ENCODE assay signal across 8 cellular contexts in genomic region chr6:83615025-83615999, GRCh38.
A peak's percentile ranks its signal among the peaks of the same experiment; 100 is the strongest.
DNase-seq lines count a peak whose midpoint lies in the region; ATAC-seq and TF ChIP-seq lines count a peak whose summit lies in the region.

No MANE protein-coding gene starts in this region.

- no peaks in the 10 kb centered on the region for H3K4me1 ChIP-seq in lower lobe of right lung

- H3K36me3 ChIP-seq in lower lobe of right lung = no peaks in the 10 kb centered on the region

- in situ Hi-C loops in astrocyte of the spinal cord (cut with HindIII; ENCODE audit: low sequenced_read_pairs) = no loop called here

- H3K27ac ChIP-seq in lower lobe of right lung = no peak overlapping the region

- TF ChIP-seq CTCF in astrocyte of the spinal cord (IDR thresholded peaks at IDR 0.05; ENCODE audit: low read depth, low read length) = peak; percentile 65
- TF ChIP-seq CTCF in lower lobe of right lung (IDR thresholded peaks at IDR 0.05) = peak; percentile 53

- ATAC-seq in lower lobe of right lung (peak in 1 of 2 donors; percentile 48), HG02588 (IDR thresholded peaks at IDR 0.05; ENCODE audit: unreplicated experiment) (no peak)

- H3K27me3 ChIP-seq in lower lobe of right lung (ENCODE audit: low read depth) = no peaks in the 10 kb centered on the region

- H3K4me3 ChIP-seq in astrocyte of the spinal cord (ENCODE audit: low read depth, low read length) (no peak overlapping the region), lower lobe of right lung (no peak overlapping the region)

- CTCF ChIA-PET in HEK293T (lab: Yijun Ruan, JAX) = interaction anchor here (0.6 to 2.2 kb wide), 13 partner anchors 12 to 612 kb away, joined by 3 to 13 read pairs (median 3); partner anchors contain the start of genes CEP162 and SNAP91

- no peaks in the 10 kb centered on the region for H3K9me3 ChIP-seq in lower lobe of right lung

- intact Hi-C loops in lower lobe of right lung (cut with DNase I) = no loop called here

- POLR2A ChIA-PET in HEK293T (lab: Yijun Ruan, JAX) = interaction anchor here (1.6 kb wide), 2 partner anchors 93 to 238 kb away, joined by 5 to 6 read pairs; partner anchors contain the start of genes RIPPLY2 and SNAP91

- DNase-seq in NCI-H2029 treated with DMSO at 0.1 percent for 48 hours (lab: John Stamatoyannopoulos, UW) = peak; percentile 14
- no peak for DNase-seq in NCI-H2029 (lab: John Stamatoyannopoulos, UW)
- DNase-seq in HEK293T (ENCODE audit: extremely low spot score) = peak; percentile 31
- peak; percentile 18 for DNase-seq in NCI-H2227 (lab: John Stamatoyannopoulos, UW; ENCODE audit: unreplicated experiment)
- DNase-seq in astrocyte of the spinal cord (ENCODE audit: low read depth, low spot score) = peak; percentile 46
- DNase-seq in lower lobe of right lung = no peak
- DNase-seq in stimulated activated CD4-positive, alpha-beta T cell treated with anti-CD3 and anti-CD28 coated beads, Interleukin-12 subunit alpha, Interleukin-12 subunit beta, amount 100 ng/mL, for 4 hours = no peak

TF ChIP-seq in HEK293T, 16 proteins besides CTCF, POLR2A, EP300 and RAD21:
- TF ChIP-seq L3MBTL2 (conservative IDR thresholded peaks at IDR 0.05) (no peak), NFRKB (IDR thresholded peaks at IDR 0.05) (no peak), FOXK2 (IDR thresholded peaks at IDR 0.05) (no peak), ELF4 (IDR thresholded peaks at IDR 0.05) (no peak), PKNOX1 (IDR thresholded peaks at IDR 0.05) (no peak), TARDBP (IDR thresholded peaks at IDR 0.05) (no peak), HDGF (IDR thresholded peaks at IDR 0.05; ENCODE audit: borderline replicate concordance) (no peak), SP1 (IDR thresholded peaks at IDR 0.05) (no peak), SUZ12 (IDR thresholded peaks at IDR 0.05) (no peak), CTBP1 (IDR thresholded peaks at IDR 0.05; ENCODE audit: borderline replicate concordance) (no peak)

Comparison
In these comparisons a context has a peak if more than half of its experiments do, and no peak if none do; other contexts are left out.
1. DNase-seq: peak in NCI-H2029 treated with DMSO at 0.1 percent for 48 hours (single experiment), HEK293T (single experiment), NCI-H2227 (single experiment) and astrocyte of the spinal cord (single experiment); none in NCI-H2029 (single experiment), lower lobe of right lung (single experiment) and stimulated activated CD4-positive, alpha-beta T cell treated with anti-CD3 and anti-CD28 coated beads, Interleukin-12 subunit alpha, Interleukin-12 subunit beta, amount 100 ng/mL, for 4 hours (single experiment).